25 cellular contexts compared by ENCODE assay signal in the genomic region with DNA sequence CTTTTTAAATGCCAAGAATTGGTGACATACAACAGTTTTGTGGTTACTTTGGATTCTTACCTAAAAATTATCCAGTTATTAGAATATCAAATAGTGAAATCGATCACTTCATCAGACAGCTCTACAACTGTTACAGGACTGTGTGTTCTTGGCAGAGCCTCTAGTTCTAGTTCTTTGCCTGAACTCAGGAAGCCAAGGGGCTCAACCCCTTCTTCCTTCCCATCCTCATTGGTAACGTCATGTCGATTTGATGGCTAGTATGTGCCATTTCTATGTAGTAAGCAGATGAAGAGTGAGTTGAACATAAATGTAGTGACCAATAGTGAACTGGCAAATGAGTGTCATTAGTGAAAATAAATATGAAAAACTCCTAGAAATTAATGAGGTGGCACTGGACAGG.
"Had no signal": no experiment of that assay in that cellular context is flagged by ENCODE, and none has a peak within 500 bp of the region (broad histone marks: within the 10 kb centered on the region; RNA-seq: fewer than 3 reads in every experiment).

No MANE protein-coding gene starts in this region.

- DNase-seq: islet precursor cell; left cardiac atrium; left ventricle myocardium superior; lower lobe of right lung; mesendoderm; naive B cell; natural killer cell; nephron progenitor cell; ovary; right lobe of liver; stimulated activated CD4-positive, alpha-beta T cell treated with anti-CD3 and anti-CD28 coated beads, Interleukin-1b, Interleukin-23, amount 100 ng/mL, for 48 hours; stimulated activated CD4-positive, alpha-beta T cell treated with anti-CD3 and anti-CD28 coated beads, Interleukin-2, amount 100 ng/mL, for 48 hours; stimulated activated CD4-positive, alpha-beta T cell treated with anti-CD3 and anti-CD28 coated beads, Interleukin-4, amount 100 ng/mL, for 4 hours; stimulated activated CD8-positive, alpha-beta memory T cell treated with anti-CD3 and anti-CD28 coated beads, Interleukin-4, amount 100 ng/mL, for 48 hours; stimulated activated naive CD4-positive, alpha-beta T cell treated with Interleukin-2 at 50 U/mL for 16 hours; stimulated activated naive CD8-positive, alpha-beta T cell treated with anti-CD3 and anti-CD28 coated beads, Interleukin-15, amount 100 ng/mL, for 72 hours; substantia nigra; transverse colon; upper lobe of left lung had no signal

- H3K27ac ChIP-seq: hepatocyte, lower lobe of right lung, ovary, right atrium auricular region, right lobe of liver, transverse colon, upper lobe of left lung, vagina had no signal

- H3K27me3 ChIP-seq: hepatocyte, ovary, right atrium auricular region, right lobe of liver, transverse colon, upper lobe of left lung, vagina had no signal

- H3K9me3 ChIP-seq: lower lobe of right lung, ovary, right atrium auricular region, right lobe of liver, transverse colon, upper lobe of left lung, vagina had no signal

- H2AFZ ChIP-seq: hepatocyte had no signal

- H3K4me1 ChIP-seq: right lobe of liver, transverse colon, vagina had no signal

- ATAC-seq: left cardiac atrium; left lobe of liver; left ventricle myocardium superior; lower lobe of right lung; natural killer cell; stimulated activated memory B cell treated with anti-CD40 and anti-IgM and Interleukin-4, amounts not matched to agents 10 μg/mL and 1 μg/mL and 100 μg/mL, for 72 hours; stimulated activated naive CD8-positive, alpha-beta T cell treated with anti-CD3 and anti-CD28 coated beads, Interleukin-15, amount 100 ng/mL, for 72 hours had no signal

- H3K79me2 ChIP-seq: hepatocyte had no signal

- H3K4me3 ChIP-seq: hepatocyte, lower lobe of right lung, ovary, right atrium auricular region, right lobe of liver, smooth muscle cell, transverse colon, upper lobe of left lung, vagina had no signal

- H3K36me3 ChIP-seq: lower lobe of right lung, ovary, right atrium auricular region, right lobe of liver, transverse colon, upper lobe of left lung, vagina had no signal

- H3K4me2 ChIP-seq: hepatocyte, smooth muscle cell had no signal
